Comparison of ENCODE assay signal across 28 cellular contexts in the genomic region with DNA sequence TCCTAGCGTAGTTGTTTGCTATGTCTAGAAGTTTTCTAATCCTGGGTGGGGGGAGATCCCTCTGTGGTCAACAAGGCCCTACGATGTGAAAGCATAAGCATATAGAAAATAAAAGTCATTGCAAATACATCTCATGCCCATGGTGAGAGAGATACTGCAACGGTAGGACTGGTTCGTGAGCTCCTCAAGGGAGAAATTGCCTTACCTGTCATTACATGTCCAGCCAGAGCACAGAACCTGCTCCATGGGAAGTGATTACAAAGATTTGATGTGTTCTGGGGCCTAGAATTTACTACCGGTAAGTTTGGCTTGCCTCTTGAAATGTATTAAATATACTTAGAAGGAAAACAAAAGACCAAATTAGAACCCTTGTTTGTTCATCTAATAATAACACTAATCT.
"Had no signal": no experiment of that assay in that cellular context is flagged by ENCODE, and none has a peak within 500 bp of the region (broad histone marks: within the 10 kb centered on the region; RNA-seq: fewer than 3 reads in every experiment).

No MANE protein-coding gene starts in this region.

- H3K4me1 ChIP-seq: heart left ventricle had no signal

- H3K27me3 ChIP-seq: gastrocnemius medialis, heart left ventricle had no signal

- H3K36me3 Mint-ChIP-seq: activated naive CD8-positive, alpha-beta T cell; brain had no signal

- H3K9me3 Mint-ChIP-seq: activated T-cell treated with anti-CD3 and anti-CD28 coated beads, Interleukin-2, amount 50 U/mL, for 4 hours; brain; effector memory CD8-positive, alpha-beta T cell had no signal

- H3K4me3 Mint-ChIP-seq: activated CD8-positive, alpha-beta T cell treated with anti-CD3 and anti-CD28 coated beads for 36 hours; activated naive CD8-positive, alpha-beta T cell; activated T-cell treated with anti-CD3 and anti-CD28 coated beads, Interleukin-2, amount 50 U/mL, for 4 hours; activated T-helper 17 cell treated with anti-CD3 and anti-CD28 coated beads, Interleukin-2, amount 50 U/mL, for 72 hours; brain; effector memory CD8-positive, alpha-beta T cell had no signal

- H3K4me3 ChIP-seq: gastrocnemius medialis, heart left ventricle had no signal

- FAIRE-seq: colon had no signal

- H3K27ac ChIP-seq: gastrocnemius medialis, heart left ventricle had no signal

- H3K4me1 Mint-ChIP-seq: activated T-helper 17 cell treated with anti-CD3 and anti-CD28 coated beads, Interleukin-2, amount 50 U/mL, for 72 hours had no signal

- DNase-seq: activated CD4-positive, alpha-beta T cell treated with anti-CD3 and anti-CD28 coated beads for 48 hours; activated CD4-positive, alpha-beta T cell treated with anti-CD3 and anti-CD28 coated beads, Interleukin-2, amount 50 U/mL, for 1 hour; activated CD4-positive, alpha-beta T cell treated with anti-CD3 and anti-CD28 coated beads, Interleukin-2, amount 50 U/mL, for 48 hours; activated CD4-positive, CD25-positive, alpha-beta regulatory T cell; activated CD4-positive, CD25-positive, alpha-beta regulatory T cell treated with anti-CD3 and anti-CD28 coated beads, Interleukin-2, amount 50 U/mL, for 72 hours; activated CD8-positive, alpha-beta memory T cell treated with anti-CD3 and anti-CD28 coated beads for 24 hours; activated CD8-positive, alpha-beta T cell treated with anti-CD3 and anti-CD28 coated beads for 36 hours; activated effector memory CD4-positive, alpha-beta T cell treated with Interleukin-2 at 50 U/mL for 16 hours; activated gamma-delta T cell treated with Interleukin-2 at 50 U/mL for 16 hours; activated naive CD4-positive, alpha-beta T cell treated with anti-CD3 and anti-CD28 coated beads, Interleukin-2, amount 50 U/mL, for 16 hours; activated naive CD4-positive, alpha-beta T cell treated with Interleukin-2 at 50 U/mL for 16 hours; activated T-cell treated with anti-CD3 and anti-CD28 coated beads, Interleukin-2, amount 50 U/mL, for 4 hours; amniotic stem cell; anterior cingulate cortex; cortex of kidney; dermis blood vessel endothelial cell; effector CD4-positive, alpha-beta T cell; effector memory CD8-positive, alpha-beta T cell; foreskin fibroblast; gastrocnemius medialis; glutamatergic neuron; heart left ventricle; T-helper 2 cell had no signal

- H3K27me3 Mint-ChIP-seq: activated CD8-positive, alpha-beta T cell treated with anti-CD3 and anti-CD28 coated beads for 36 hours; activated naive CD8-positive, alpha-beta T cell; activated T-helper 17 cell treated with anti-CD3 and anti-CD28 coated beads, Interleukin-2, amount 50 U/mL, for 72 hours; brain; effector memory CD8-positive, alpha-beta T cell had no signal

- H3K36me3 ChIP-seq: gastrocnemius medialis, heart left ventricle had no signal

- H3K27ac Mint-ChIP-seq: activated CD8-positive, alpha-beta T cell treated with anti-CD3 and anti-CD28 coated beads for 36 hours; activated naive CD8-positive, alpha-beta T cell; activated T-helper 17 cell treated with anti-CD3 and anti-CD28 coated beads, Interleukin-2, amount 50 U/mL, for 72 hours; brain; effector memory CD8-positive, alpha-beta T cell had no signal

- ATAC-seq: activated CD8-positive, alpha-beta T cell treated with anti-CD3 and anti-CD28 coated beads for 36 hours; activated T-cell treated with anti-CD3 and anti-CD28 coated beads, Interleukin-2, amount 50 U/mL, for 4 hours; activated T-helper 17 cell treated with anti-CD3 and anti-CD28 coated beads, Interleukin-2, amount 50 U/mL, for 72 hours; effector memory CD8-positive, alpha-beta T cell; esophagus mucosa; gastrocnemius medialis; heart left ventricle had no signal

- H3K9me3 ChIP-seq: gastrocnemius medialis, heart left ventricle had no signal
